13 cellular contexts compared by ENCODE assay signal in the genomic region with DNA sequence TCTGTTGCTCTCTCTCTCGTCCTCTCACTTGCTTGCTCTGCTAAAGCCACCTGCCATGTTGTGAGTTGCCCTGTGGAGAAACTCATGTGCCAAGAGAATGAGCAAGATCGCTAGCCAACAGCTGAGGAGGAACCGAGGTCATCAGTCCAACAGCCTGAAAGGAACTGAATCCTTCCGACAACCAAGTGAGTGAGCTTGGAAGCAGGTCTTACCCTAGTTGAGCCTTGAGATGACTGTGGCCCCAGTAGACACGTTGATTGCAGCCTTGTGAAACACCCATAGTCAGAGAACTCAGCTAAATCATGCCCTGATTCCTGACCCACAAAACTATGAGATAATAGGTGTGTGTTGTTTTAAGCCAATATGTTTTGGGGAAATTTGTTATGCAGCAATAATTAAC. TPM values are rescaled to one million over a fixed set of nuclear protein-coding genes. Genes with fewer than 3 reads are reported as not detected.
DNase-seq lines count a peak whose midpoint lies in the region; ATAC-seq, FAIRE-seq and TF ChIP-seq lines count a peak whose summit lies in the region.
"Had no signal": no experiment of that assay in that cellular context is flagged by ENCODE, and none has a peak within 500 bp of the region (broad histone marks: within the 10 kb centered on the region; RNA-seq: fewer than 3 reads in every experiment).

No MANE protein-coding gene starts in this region.

- no peak overlapping the region for H3K9ac ChIP-seq in HepG2 (ENCODE audit: insufficient read depth, low read depth, low read length)

- H3K4me3 ChIP-seq in HEK293 (ENCODE audit: low read depth, low read length) (no peak overlapping the region), HepG2 (replicated peaks in 1 of 3; ENCODE audit: insufficient read depth in 1 of 3, low read depth in 2 of 3, low read length in 3 of 3) (no peak overlapping the region)

- H2AFZ ChIP-seq in HepG2 (ENCODE audit: low read length), result peak overlapping the region; percentile 25

- in situ Hi-C loops in HepG2 (cut with HindIII; ENCODE audit: extremely low pct_ligation_motif_present, low pct_unique_long_range_greater_than_20kb), result no loop called here

- intact Hi-C loops in HepG2 (cut with micrococcal nuclease; ENCODE audit: unreplicated experiment), result no loop called here

- no peak overlapping the region for H3K4me2 ChIP-seq in HepG2 (ENCODE audit: low read depth, low read length)

- POLR2A ChIA-PET in HEK293 (lab: Yijun Ruan, JAX), result no interaction called here
- POLR2A ChIA-PET in HepG2 (lab: Yijun Ruan, JAX), result no interaction called here

- CTCF ChIA-PET in HEK293 (lab: Yijun Ruan, JAX) (interaction anchor here (0.7 kb wide), 1 partner anchor 132 kb away, joined by 3 read pairs; no protein-coding TSS in a partner anchor), HepG2 (lab: Yijun Ruan, JAX; ENCODE audit: low intra/inter-chr PET ratio, low total read pairs) (no interaction called here)

- H3K9me3 ChIP-seq in HEK293 (ENCODE audit: control insufficient read depth, insufficient read depth, low read depth, low read length), result no peaks in the 10 kb centered on the region
- peaks cover 18% of the 10 kb centered on the region for H3K9me3 ChIP-seq in HepG2 (ENCODE audit: low read length)

- WGBS in HepG2 (ENCODE audit: low lambda C conversion rate), result 19% methylated on average over 5 of the region's 5 CpGs

- no peak for TF ChIP-seq CTCF in HEK293 (tag by site-specific recombination; IDR thresholded peaks at IDR 0.05)
- no peak for TF ChIP-seq CTCF in HepG2 (CRISPR knock-in tag; IDR thresholded peaks at IDR 0.05)
- no peak for TF ChIP-seq CTCF in GM10266 (IDR thresholded peaks at IDR 0.05; ENCODE audit: control insufficient read depth, insufficient read depth, low read depth, missing control alignments)

- BruUV-seq in HepG2 (replicated peaks; lab: Mats Ljungman, UMichigan), result no TSS peak

- no peaks in the 10 kb centered on the region for H3K4me1 ChIP-seq in HEK293 (ENCODE audit: control insufficient read depth, insufficient read depth, low read length)
- H3K4me1 ChIP-seq in HepG2 (ENCODE audit: insufficient read depth, low read length), result no peaks in the 10 kb centered on the region

- FAIRE-seq in HepG2 (lab: Jason Lieb, UNC) (no peak), urothelium cell line (lab: Jason Lieb, UNC) (peak; percentile 89)
- FAIRE-seq: H1, HTR-8/SVneo had no signal

- ATAC-seq in HepG2, result no peak

- DNase-seq in MV-4-11 (lab: John Stamatoyannopoulos, UW) (peak; percentile 90), HepG2 (ENCODE audit: low spot score) (no peak), urothelium cell line (ENCODE audit: low spot score) (no peak), NCI-H82 (lab: John Stamatoyannopoulos, UW) (no peak), GM10266 (ENCODE audit: extremely low spot score) (no peak), H4 (ENCODE audit: low spot score) (no peak)
- DNase-seq: CD4-positive, CD25-positive, alpha-beta regulatory T cell; DMS53; GF-D8; HCEC 1CT had no signal

- TF ChIP-seq EP300 in HepG2 (IDR thresholded peaks at IDR 0.05; ENCODE audit: low read depth in 2 of 2, low read length in 2 of 2), result no peak
- no peak for TF ChIP-seq EP300 in HepG2 (CRISPR knock-in tag; IDR thresholded peaks at IDR 0.05; ENCODE audit: borderline replicate concordance)

- H3K79me2 ChIP-seq in HepG2 (ENCODE audit: insufficient read depth, low read length), result no peaks in the 10 kb centered on the region

- no peaks in the 10 kb centered on the region for H4K20me1 ChIP-seq in HepG2 (ENCODE audit: insufficient read depth, low read length)

- no peaks in the 10 kb centered on the region for H3K36me3 ChIP-seq in HEK293 (ENCODE audit: control insufficient read depth in 2 of 2, insufficient read depth in 1 of 2, low read length in 2 of 2)
- H3K36me3 ChIP-seq in HepG2 (replicated peaks in 1 of 2; ENCODE audit: control insufficient read depth in 1 of 2, insufficient read depth in 2 of 2, low read length in 2 of 2), result no peaks in the 10 kb centered on the region

- no peak for TF ChIP-seq POLR2A in HepG2 (IDR thresholded peaks at IDR 0.05; ENCODE audit: insufficient read depth in 1 of 2, low read depth in 2 of 2, low read length in 2 of 2)

- TF ChIP-seq RAD21 in HepG2 (CRISPR knock-in tag; IDR thresholded peaks at IDR 0.05), result no peak

- H3K27ac ChIP-seq in HEK293 (ENCODE audit: extremely low read depth, low read depth, low read length), result no peak overlapping the region
- H3K27ac ChIP-seq in HepG2 (ENCODE audit: extremely low read length, insufficient read depth, low read length), result no peak overlapping the region

- H3K27me3 ChIP-seq in HepG2 (ENCODE audit: control insufficient read depth in 1 of 2, insufficient read depth in 2 of 2, low read length in 2 of 2), result no peaks in the 10 kb centered on the region

TF ChIP-seq in HEK293, 187 proteins besides CTCF, POLR2A, EP300 and RAD21:
- TF ChIP-seq RBAK (tag by site-specific recombination; IDR thresholded peaks at IDR 0.05), result peak; percentile 68; the same call in 1 of the 2 replicates
- no peak for TF ChIP-seq ZNF626 (tag by site-specific recombination; IDR thresholded peaks at IDR 0.05)
- no peak for TF ChIP-seq ZNF549 (tag by site-specific recombination; IDR thresholded peaks at IDR 0.05)
TF ChIP-seq in HEK293: peak in this region for 1.

TF ChIP-seq in HepG2, 621 proteins besides CTCF, POLR2A, EP300 and RAD21:
- TF ChIP-seq ZNF496 (CRISPR knock-in tag; IDR thresholded peaks at IDR 0.05; ENCODE audit: insufficient replicate concordance), result no peak

RNA-seq across cellular contexts. Expression of a gene that starts 48.1 kb away (rescaled TPM):
- 51.7 and 68.9 TPM in 2 replicates for total RNA-seq in HepG2 (2016; rRNA removed; fragmentation: Illumina TruSeq; extraction: Trizol)
- 113 and 125 TPM in 2 replicates for total RNA-seq in HepG2 (2016; cell fraction: cytosol; rRNA removed; fragmentation: Illumina TruSeq; extraction: Trizol; ENCODE audit: low read depth)
- 49.5 and 66.2 TPM in 2 replicates for total RNA-seq in HepG2 (2016; cell fraction: insoluble cytoplasmic fraction; rRNA removed; fragmentation: Illumina TruSeq; extraction: Trizol)
- 187 and 248 TPM in 2 replicates for total RNA-seq in HepG2 (2016; cell fraction: membrane; rRNA removed; fragmentation: Illumina TruSeq; extraction: Trizol)
- 43.0 and 46.1 TPM in 2 replicates for total RNA-seq in HepG2 (2016; cell fraction: nucleus; rRNA removed; fragmentation: Illumina TruSeq; extraction: Trizol)
- 11.9 and 16.5 TPM in 2 replicates for polyA plus RNA-seq in HepG2 (2011; rRNA removed)
- 6.1 and 8.1 TPM in 2 replicates for polyA plus RNA-seq in HepG2 (2011; cell fraction: cytosol; rRNA removed)
- polyA plus RNA-seq in HepG2 (2011; cell fraction: nucleus; rRNA removed), result 7.4 and 10.3 TPM in 2 replicates
- polyA plus RNA-seq in HepG2 (2012), result 19.6 and 28.5 TPM in 2 replicates
- polyA plus RNA-seq in HepG2 (2016; cell fraction: cytosol; fragmentation: Illumina TruSeq; extraction: Trizol; ENCODE audit: low read depth), result 0.31 and 0.51 TPM in 2 replicates
- polyA plus RNA-seq in HepG2 (2016; cell fraction: insoluble cytoplasmic fraction; fragmentation: Illumina TruSeq; extraction: Trizol; ENCODE audit: low read depth), result 17.5 and 19.8 TPM in 2 replicates
- 2.6 and 3.9 TPM in 2 replicates for polyA plus RNA-seq in HepG2 (2016; cell fraction: membrane; fragmentation: Illumina TruSeq; extraction: Trizol; ENCODE audit: low read depth)
- 11.8 and 12.9 TPM in 2 replicates for polyA plus RNA-seq in HepG2 (2016; cell fraction: nucleus; fragmentation: Illumina TruSeq; extraction: Trizol; ENCODE audit: insufficient read depth, low read depth)
- polyA minus RNA-seq in HepG2 (2011; rRNA and poly(A)+ RNA removed; ENCODE audit: low replicate concordance), result 153 and 196 TPM in 2 replicates
- polyA minus RNA-seq in HepG2 (2011; cell fraction: cytosol; rRNA and poly(A)+ RNA removed), result 67.8 and 73.1 TPM in 2 replicates
- polyA minus RNA-seq in HepG2 (2011; cell fraction: nucleus; rRNA and poly(A)+ RNA removed), result 101 and 111 TPM in 2 replicates
- total RNA-seq in H4 (2014; rRNA removed; shearing (Covaris generic)), result 30.3 and 40.4 TPM in 2 replicates
